ENCODE assay signal across 8 cellular contexts in the genomic region with DNA sequence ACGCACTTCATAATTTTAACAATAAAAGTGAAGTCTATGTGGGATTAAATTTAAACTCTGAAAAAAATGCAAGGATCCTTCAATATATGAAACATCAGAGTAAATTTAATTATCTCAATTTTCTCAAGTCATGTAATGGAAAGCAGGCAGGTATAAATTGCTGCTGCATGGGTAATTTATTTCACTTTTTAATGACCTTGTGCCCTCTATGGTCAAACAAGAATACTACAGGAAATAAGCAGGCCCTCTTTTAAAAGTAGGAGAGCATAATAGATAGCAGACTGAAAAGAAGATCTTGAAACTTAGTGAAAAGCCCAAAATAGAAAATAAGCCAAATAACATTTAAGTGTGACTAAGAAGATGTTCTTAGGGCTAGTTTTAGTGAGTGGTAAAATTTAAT. TPM values are rescaled to one million over a fixed set of nuclear protein-coding genes. Genes with fewer than 3 reads are reported as not detected.
DNase-seq lines count a peak whose midpoint lies in the region; ATAC-seq and TF ChIP-seq lines count a peak whose summit lies in the region.

No MANE protein-coding gene starts in this region.

- H3K36me3 ChIP-seq in GM06990 (ENCODE audit: control insufficient read depth, insufficient read depth, low read length) (no peaks in the 10 kb centered on the region), vagina (no peaks in the 10 kb centered on the region)

- H3K4me3 Mint-ChIP-seq in T-helper 17 cell: no peak overlapping the region

- DNase-seq in GM06990 (ENCODE audit: extremely low read depth, insufficient read length) (no peak), T-helper 17 cell (no peak), midbrain (lab: John Stamatoyannopoulos, UW) (peak; percentile 6), vagina (ENCODE audit: extremely low spot score in 2 of 2) (no peak), amygdala (lab: John Stamatoyannopoulos, UW) (no peak), substantia nigra (lab: John Stamatoyannopoulos, UW) (no peak), retina (no peak)

- H3K27ac ChIP-seq in vagina (no peak overlapping the region), substantia nigra (ENCODE audit: low read depth, low read length, poor library complexity, severe bottlenecking) (no peak overlapping the region)

- intact Hi-C loops in vagina (cut with DNase I): no loop called here

- H3K4me3 ChIP-seq in GM06990 (replicated peaks; ENCODE audit: low read depth, low read length): no peak overlapping the region
- H3K4me3 ChIP-seq in vagina: no peak overlapping the region

- H3K36me3 Mint-ChIP-seq in T-helper 17 cell (ENCODE audit: low read depth): no peaks in the 10 kb centered on the region

- TF ChIP-seq POLR2A in vagina (IDR thresholded peaks at IDR 0.05): no peak

- H3K9me3 ChIP-seq in T-helper 17 cell (ENCODE audit: control insufficient read depth, low read length, poor library complexity, severe bottlenecking) (no peaks in the 10 kb centered on the region), vagina (no peaks in the 10 kb centered on the region)

- H3K27me3 Mint-ChIP-seq in T-helper 17 cell: no peaks in the 10 kb centered on the region

- H3K4me1 ChIP-seq in vagina: no peaks in the 10 kb centered on the region

- H3K27ac Mint-ChIP-seq in T-helper 17 cell: no peak overlapping the region

- TF ChIP-seq CTCF in GM06990 (IDR thresholded peaks at IDR 0.05; ENCODE audit: insufficient read depth, low read length, poor library complexity, severe bottlenecking) (peak; percentile 40), vagina (IDR thresholded peaks at IDR 0.05) (no peak)

- H3K27me3 ChIP-seq in GM06990 (replicated peaks; ENCODE audit: control insufficient read depth, insufficient read depth, low read length) (no peaks in the 10 kb centered on the region), vagina (no peaks in the 10 kb centered on the region)

- ATAC-seq in HG03342 (IDR thresholded peaks at IDR 0.05; ENCODE audit: unreplicated experiment) (peak; percentile 56), T-helper 17 cell (peak; percentile 57)

- peaks cover 3% of the 10 kb centered on the region for H3K4me1 Mint-ChIP-seq in T-helper 17 cell

RNA-seq across cellular contexts. Expression of gene BCAS2, which starts 22.9 kb away (rescaled TPM):
- 10 to 100 TPM; 74.9 to 82.1 TPM for total RNA-seq in T-helper 17 cell
- 28.5 TPM for total RNA-seq in vagina

RNA-seq across cellular contexts. Expression of gene TRIM33, which starts 47.5 kb away (rescaled TPM):
- total RNA-seq in T-helper 17 cell: 10 to 100 TPM; 48.1 to 53.9 TPM
- total RNA-seq in vagina: 35.8 TPM
